In the genomic region with DNA sequence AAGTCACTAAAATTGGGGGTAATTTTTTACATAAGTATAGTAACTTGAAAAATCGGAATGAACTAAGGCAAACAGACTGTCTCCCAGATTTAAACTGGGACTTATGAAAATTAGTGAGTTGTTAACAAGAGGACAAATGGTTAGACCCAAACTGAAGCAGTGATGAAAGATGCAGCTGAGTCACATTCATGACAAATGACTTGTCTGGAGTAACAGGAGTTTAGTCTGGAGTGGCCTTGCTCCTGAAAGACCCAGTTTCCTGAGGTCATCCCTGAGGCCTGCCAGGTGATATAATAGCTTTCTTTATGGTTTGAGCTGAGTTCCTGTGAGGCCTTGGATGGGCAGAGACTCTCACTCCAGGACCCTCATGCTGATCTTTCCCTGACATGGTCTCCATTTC, we compare ENCODE assay signal across 18 cellular contexts. TPM values are rescaled to one million over a fixed set of nuclear protein-coding genes. Genes with fewer than 3 reads are reported as not detected.
DNase-seq lines count a peak whose midpoint lies in the region; ATAC-seq, FAIRE-seq and TF ChIP-seq lines count a peak whose summit lies in the region.
"Had no signal": no experiment of that assay in that cellular context is flagged by ENCODE, and none has a peak within 500 bp of the region (broad histone marks: within the 10 kb centered on the region; RNA-seq: fewer than 3 reads in every experiment).

No MANE protein-coding gene starts in this region.

- 85% methylated on average over 1 of the region's 1 CpG; no CpG with 5 or more reads in 1 of the 2 experiments for WGBS in H1 (ENCODE audit: extremely low coverage in 1 of 2, insufficient coverage in 1 of 2, insufficient read length in 1 of 2, insufficient replicate concordance in 2 of 2, low coverage in 1 of 2, low lambda C conversion rate in 2 of 2, missing lambda C conversion rate in 1 of 2), 2 experiments
- 95 to 100% methylated on average over 1 of the region's 1 CpG for WGBS in thyroid gland, 2 donors

- H3K27me3 ChIP-seq in PC-3 (ENCODE audit: low read length): peaks cover 7% of the 10 kb centered on the region; the same call in 1 of the 2 replicates
- H3K27me3 ChIP-seq in H1 (replicated peaks in 1 of 4; ENCODE audit: control insufficient read depth in 3 of 4, extremely low read depth in 1 of 4, insufficient read depth in 3 of 4, low read length in 3 of 4): no peaks in the 10 kb centered on the region
- no peaks in the 10 kb centered on the region for H3K27me3 ChIP-seq in thyroid gland
- H3K27me3 ChIP-seq: neural progenitor cell had no signal

- H2BK120ac ChIP-seq in H1 (replicated peaks; ENCODE audit: low read depth, low read length): no peak overlapping the region

- CTCF ChIA-PET in PC-3 (lab: Charles Lee) (interaction anchor here (1.1 kb wide), 1 partner anchor 122 kb away, joined by 3 read pairs; no protein-coding TSS in a partner anchor), H1 (lab: Charles Lee; ENCODE audit: partially characterized antibody) (interaction anchor here (0.7 to 7.2 kb wide), 7 partner anchors 22 to 151 kb away, joined by 3 to 75 read pairs (median 4); no protein-coding TSS in a partner anchor)

- H3K9me2 ChIP-seq in PC-3 (replicated peaks; ENCODE audit: low read length): no peaks in the 10 kb centered on the region

- no peak overlapping the region for H3K14ac ChIP-seq in H1 (ENCODE audit: insufficient read length)

- no peak overlapping the region for H4K8ac ChIP-seq in H1 (ENCODE audit: extremely low read depth, insufficient read depth, low read length)

- no peaks in the 10 kb centered on the region for H3F3A ChIP-seq in PC-3 (ENCODE audit: low read length, unreplicated experiment)

- H3K79me2 ChIP-seq in PC-3 (ENCODE audit: low read length) (no peaks in the 10 kb centered on the region), H1 (ENCODE audit: control insufficient read depth in 1 of 2, insufficient read depth in 2 of 2, low read length in 2 of 2) (no peaks in the 10 kb centered on the region)

- no peak overlapping the region for H4K91ac ChIP-seq in H1 (replicated peaks; ENCODE audit: insufficient read length, low read length)

- H3K9me3 ChIP-seq in PC-3 (ENCODE audit: low read length) (no peaks in the 10 kb centered on the region), H1 (ENCODE audit: insufficient read depth in 2 of 2, low read depth in 1 of 2, low read length in 1 of 2) (peaks cover 0 to under 1% of the 10 kb centered on the region in 2 experiments; a peak in 1 of 4 replicates), thyroid gland (no peaks in the 10 kb centered on the region)
- H3K9me3 ChIP-seq: Caco-2 had no signal

- no peak for TF ChIP-seq RAD21 in H1 (IDR thresholded peaks at IDR 0.05 in 1 of 2, conservative IDR thresholded peaks at IDR 0.05 in 1 of 2; ENCODE audit: low read depth in 2 of 2, low read length in 2 of 2)

- H3K27ac ChIP-seq in PC-3 (ENCODE audit: low read length) (no peak overlapping the region), H1 (ENCODE audit: low read depth, low read length) (no peak overlapping the region), thyroid gland (no peak overlapping the region)
- H3K27ac ChIP-seq: neural progenitor cell had no signal

- ATAC-seq in PC-3 (no peak), HG02973 (IDR thresholded peaks at IDR 0.05; ENCODE audit: unreplicated experiment) (no peak)
- ATAC-seq: stimulated activated naive CD8-positive, alpha-beta T cell treated with anti-CD3 and anti-CD28 coated beads, Interleukin-15, Interleukin-2, amounts not matched to agents 100 U/mL and 50 U/mL, for 24 hours had no signal

- TF ChIP-seq CTCF in AG10803 (conservative IDR thresholded peaks at IDR 0.05; ENCODE audit: low read length) (no peak), PC-3 (conservative IDR thresholded peaks at IDR 0.05; ENCODE audit: low read depth, low read length) (no peak), H1 (IDR thresholded peaks at IDR 0.05; ENCODE audit: control extremely low read depth in 1 of 3, insufficient read depth in 1 of 3, low read depth in 1 of 3, low read length in 3 of 3) (no peak), thyroid gland (IDR thresholded peaks at IDR 0.05) (no peak)

- no peaks in the 10 kb centered on the region for H3K4me1 ChIP-seq in PC-3 (ENCODE audit: insufficient read depth, low read length)
- peaks cover 0 to 2% (median under 1%) of the 10 kb centered on the region in 4 experiments; a peak in 3 of 7 replicates for H3K4me1 ChIP-seq in H1 (replicated peaks in 1 of 4; ENCODE audit: control insufficient read depth in 3 of 4, insufficient read depth in 4 of 4, low read length in 3 of 4)
- no peaks in the 10 kb centered on the region for H3K4me1 ChIP-seq in thyroid gland
- H3K4me1 ChIP-seq: Caco-2, neural progenitor cell had no signal

- intact Hi-C loops in PC-3 (cut with micrococcal nuclease) (no loop called here), thyroid gland (cut with DNase I) (loop anchor here (2.0 kb wide), 1 partner anchor 115 kb away; no protein-coding TSS in a partner anchor)

- DNase-seq in AG10803 (ENCODE audit: low read depth) (peak; percentile 59), PC-3 (peak; percentile 59), H1 (ENCODE audit: low read depth in 1 of 2, low spot score in 2 of 2) (no peak), kidney tubule cell (ENCODE audit: low spot score) (peak; percentile 78), CD1c-positive myeloid dendritic cell (ENCODE audit: extremely low spot score) (no peak), DMS79 (lab: John Stamatoyannopoulos, UW) (no peak), thyroid gland (no peak)
- DNase-seq: activated CD4-positive, CD25-positive, alpha-beta regulatory T cell treated with anti-CD3 and anti-CD28 coated beads, Interleukin-2, amount 50 U/mL, for 72 hours; amygdala; Caco-2; immature natural killer cell; NCI-H1930; SHP77 treated with DMSO at 0.1 percent for 48 hours; stimulated activated naive CD8-positive, alpha-beta T cell treated with anti-CD3 and anti-CD28 coated beads, Interleukin-15, Interleukin-2, amounts not matched to agents 100 U/mL and 50 U/mL, for 24 hours had no signal

- H4K20me1 ChIP-seq in PC-3 (ENCODE audit: low read length) (no peaks in the 10 kb centered on the region), H1 (replicated peaks in 1 of 2; ENCODE audit: control insufficient read depth in 1 of 2, insufficient read depth in 2 of 2, low read length in 2 of 2) (no peaks in the 10 kb centered on the region)

- peak overlapping the region; percentile 62; the same call in 1 of the 2 replicates for H2BK15ac ChIP-seq in H1 (ENCODE audit: low read length)

- 0 out of 2 replicates have a peak overlapping the region, but pooled peaks have one; percentile 53 for H2BK20ac ChIP-seq in H1 (ENCODE audit: low read length)

- H3K9ac ChIP-seq in PC-3 (ENCODE audit: low read length) (no peak overlapping the region), H1 (replicated peaks in 1 of 4; ENCODE audit: extremely low read depth in 1 of 4, low read depth in 3 of 4, low read length in 3 of 4) (no peak overlapping the region)
- H3K9ac ChIP-seq: neural progenitor cell had no signal

- H2AK5ac ChIP-seq in H1 (ENCODE audit: low read depth, low read length): peak overlapping the region; percentile 68; the same call in 1 of the 2 replicates

- H3K4ac ChIP-seq in H1 (replicated peaks; ENCODE audit: insufficient read length, low read depth, low read length): no peak overlapping the region

- H2AFZ ChIP-seq in PC-3 (ENCODE audit: low read length) (no peak overlapping the region), H1 (ENCODE audit: low read length) (no peak overlapping the region)
- H2AFZ ChIP-seq: neural progenitor cell had no signal

- H2BK5ac ChIP-seq in H1 (ENCODE audit: low read depth, low read length): no peak overlapping the region

- no peak overlapping the region for H3K4me3 ChIP-seq in AG10803 (ENCODE audit: low read length)
- H3K4me3 ChIP-seq in PC-3 (ENCODE audit: low read length): no peak overlapping the region
- no peak overlapping the region for H3K4me3 ChIP-seq in H1 (ENCODE audit: extremely low read depth in 1 of 4, insufficient read depth in 2 of 4, low read depth in 3 of 4, low read length in 4 of 4)
- no peak overlapping the region for H3K4me3 ChIP-seq in thyroid gland (replicated peaks in 1 of 3)
- H3K4me3 ChIP-seq: neural progenitor cell had no signal

- no peak for TF ChIP-seq POLR2A in H1 (IDR thresholded peaks at IDR 0.05; ENCODE audit: control extremely low read depth in 1 of 2, low read depth in 2 of 2, low read length in 2 of 2)
- no peak for TF ChIP-seq POLR2A in thyroid gland (IDR thresholded peaks at IDR 0.05)

- FAIRE-seq in H1 (lab: Jason Lieb, UNC): no peak
- FAIRE-seq: G401.6, GM12892 had no signal

- no peak overlapping the region for H3K23ac ChIP-seq in H1 (ENCODE audit: insufficient read length)

- no peak overlapping the region for H3K18ac ChIP-seq in H1 (ENCODE audit: extremely low read depth, low read length)

- no peak overlapping the region for H3K56ac ChIP-seq in H1 (replicated peaks; ENCODE audit: insufficient read length, low read depth, low read length)

- no peak for TF ChIP-seq EP300 in H1 (IDR thresholded peaks at IDR 0.05; ENCODE audit: borderline replicate concordance in 1 of 2, low read depth in 2 of 2, low read length in 2 of 2)

- no peak overlapping the region for H2BK12ac ChIP-seq in H1 (ENCODE audit: low read depth, low read length)

- no peaks in the 10 kb centered on the region for H3K79me1 ChIP-seq in H1 (ENCODE audit: low read depth, low read length)

- POLR2A ChIA-PET in PC-3 (lab: Charles Lee; ENCODE audit: unreplicated experiment): no interaction called here
- POLR2A ChIA-PET in H1 (lab: Charles Lee; ENCODE audit: partially characterized antibody): interaction anchor here (1.0 kb wide), 1 partner anchor 19 kb away, joined by 3 read pairs; no protein-coding TSS in a partner anchor

- H4K5ac ChIP-seq in H1 (ENCODE audit: insufficient read length, low read depth, low read length): no peak overlapping the region

- no peaks in the 10 kb centered on the region for H3K23me2 ChIP-seq in H1 (ENCODE audit: low read depth, low read length)

- BruUV-seq in PC-3 (replicated peaks; lab: Mats Ljungman, UMichigan): no TSS peak

- H3K4me2 ChIP-seq in PC-3 (ENCODE audit: low read length): no peak overlapping the region
- H3K4me2 ChIP-seq in H1 (ENCODE audit: insufficient read depth in 1 of 2, low read depth in 2 of 2, low read length in 2 of 2): no peak overlapping the region
- H3K4me2 ChIP-seq: neural progenitor cell had no signal

- H3K36me3 ChIP-seq in PC-3 (ENCODE audit: low read depth, low read length) (no peaks in the 10 kb centered on the region), H1 (ENCODE audit: control insufficient read depth in 2 of 4, insufficient read depth in 4 of 4, low read length in 3 of 4) (no peaks in the 10 kb centered on the region), thyroid gland (no peaks in the 10 kb centered on the region)
- H3K36me3 ChIP-seq: neural progenitor cell had no signal

RNA-seq across cellular contexts. Expression of a gene that starts 9.6 kb away (rescaled TPM):
- total RNA-seq in PC-3 (2014; rRNA removed): 6.1 and 11.7 TPM in 2 replicates
- total RNA-seq in H1 (2021; fragmentation: NEBNext Ultra II Directional; extraction: Animal tissue kit (Norgen Biotek cat#: 25700)): 42.2 and 42.8 TPM in 2 replicates
- 19.6 and 20.3 TPM in 2 replicates for polyA plus RNA-seq in H1 (2011; rRNA removed)
- 22.2 TPM for polyA plus RNA-seq in H1 (2011; cell fraction: cytosol; rRNA removed)
- 20.5 TPM for polyA plus RNA-seq in H1 (2011; cell fraction: nucleus; rRNA removed)
- polyA plus RNA-seq in H1 (2012, experiment 1 of 2): 25.2 to 32.1 TPM (median 28.0 TPM) in 4 replicates
- polyA plus RNA-seq in H1 (2012, experiment 2 of 2): 14.3 TPM
- polyA plus RNA-seq in H1 (2013, experiment 1 of 2): 19.7 TPM
- 20.6 TPM for polyA plus RNA-seq in H1 (2013, experiment 2 of 2)
- 45.2 and 57.2 TPM in 2 replicates for polyA minus RNA-seq in H1 (2011; rRNA and poly(A)+ RNA removed)
- 26.3 TPM for polyA minus RNA-seq in H1 (2011; cell fraction: cytosol; rRNA and poly(A)+ RNA removed)
- 14.2 TPM for polyA minus RNA-seq in H1 (2011; cell fraction: nucleus; rRNA and poly(A)+ RNA removed)
- 10 to 100 TPM; 23.6 to 37.9 (median 29.8) TPM for total RNA-seq in thyroid gland

Comparison
In these comparisons a context has a peak if more than half of its experiments do, and no peak if none do; other contexts are left out.
1. DNase-seq: peak in AG10803 (single experiment), PC-3 (single experiment) and kidney tubule cell (single experiment); none in H1 (0 of 2), CD1c-positive myeloid dendritic cell (single experiment), DMS79 (single experiment) and thyroid gland (0 of 2).